19 cellular contexts compared by ENCODE assay signal in the genomic region with DNA sequence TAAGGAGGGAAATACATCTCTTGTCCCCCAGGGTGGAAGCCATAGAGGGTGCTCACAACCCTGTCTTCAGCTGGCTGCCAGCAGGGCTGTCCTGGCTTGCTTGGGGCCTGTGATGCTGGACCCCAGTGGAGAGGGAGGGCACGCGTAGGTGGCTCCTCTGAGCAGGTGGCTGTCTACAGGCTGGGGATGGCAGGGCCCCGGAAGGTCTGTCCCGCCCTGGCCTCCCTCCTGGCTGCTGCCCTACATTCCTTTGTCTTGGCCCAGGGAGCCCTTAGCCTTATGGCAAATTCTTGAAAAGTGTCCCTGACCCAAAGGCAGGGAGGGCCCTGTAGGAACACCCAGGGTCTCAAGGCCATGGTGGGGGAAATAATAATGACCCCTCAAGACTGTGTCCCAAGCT.
A peak's percentile ranks its signal among the peaks of the same experiment; 100 is the strongest.
DNase-seq lines count a peak whose midpoint lies in the region; ATAC-seq and TF ChIP-seq lines count a peak whose summit lies in the region.
"Had no signal": no experiment of that assay in that cellular context is flagged by ENCODE, and none has a peak within 500 bp of the region (broad histone marks: within the 10 kb centered on the region; RNA-seq: fewer than 3 reads in every experiment).

No MANE protein-coding gene starts in this region.

- no peak overlapping the region for H3K4me3 Mint-ChIP-seq in WTC11
- H3K4me3 Mint-ChIP-seq: B cell; CD4-positive, CD25-positive, alpha-beta regulatory T cell; CD8-positive, alpha-beta T cell; H9; HFFc6 had no signal

- no peaks in the 10 kb centered on the region for H3K27me3 ChIP-seq in gastrocnemius medialis
- H3K27me3 ChIP-seq in effector memory CD4-positive, alpha-beta T cell (replicated peaks; ENCODE audit: control insufficient read depth, insufficient read depth, low read length, poor library complexity, severe bottlenecking) = no peaks in the 10 kb centered on the region
- H3K27me3 ChIP-seq: BLaER1 had no signal

- H3K9me3 ChIP-seq in gastrocnemius medialis = no peaks in the 10 kb centered on the region
- H3K9me3 ChIP-seq in effector memory CD4-positive, alpha-beta T cell (ENCODE audit: control insufficient read depth, low read length) = no peaks in the 10 kb centered on the region
- H3K9me3 ChIP-seq: Caco-2 had no signal

- H3K27me3 Mint-ChIP-seq in WTC11 (ENCODE audit: low read depth) = no peaks in the 10 kb centered on the region
- H3K27me3 Mint-ChIP-seq: B cell; CD4-positive, CD25-positive, alpha-beta regulatory T cell had no signal

- H3K36me3 Mint-ChIP-seq in WTC11 = no peaks in the 10 kb centered on the region
- H3K36me3 Mint-ChIP-seq: CD4-positive, CD25-positive, alpha-beta regulatory T cell; CD8-positive, alpha-beta T cell had no signal

- intact Hi-C loops in Right ventricle myocardium superior (cut with DNase I) (no loop called here), left cardiac atrium (cut with DNase I) (no loop called here), gastrocnemius medialis (cut with DNase I; ENCODE audit: low total_unique reads) (no loop called here)

- DNase-seq in Right ventricle myocardium superior = no peak
- DNase-seq in left cardiac atrium = no peak
- no peak for DNase-seq in WTC11 (ENCODE audit: low spot score)
- peak in 1 of 2 donors; percentile 55 for DNase-seq in gastrocnemius medialis
- no peak for DNase-seq in effector memory CD4-positive, alpha-beta T cell
- DNase-seq in activated CD4-positive, CD25-positive, alpha-beta regulatory T cell treated with anti-CD3 and anti-CD28 coated beads, Interleukin-2, amount 50 U/mL, for 72 hours = no peak
- DNase-seq: Caco-2; CD4-positive, CD25-positive, alpha-beta regulatory T cell; CD8-positive, alpha-beta T cell; DMS153; DND-41; GM23248; H9; HFFc6 had no signal

- H3K4me3 ChIP-seq in gastrocnemius medialis = no peak overlapping the region
- H3K4me3 ChIP-seq in effector memory CD4-positive, alpha-beta T cell (ENCODE audit: insufficient read depth, low read depth, low read length, poor library complexity, severe bottlenecking) = no peak overlapping the region
- H3K4me3 ChIP-seq: BLaER1, GM23248 had no signal

- POLR2A ChIA-PET in WTC11 (lab: Charles Lee) = no interaction called here

- H3K4me1 Mint-ChIP-seq in WTC11 = no peaks in the 10 kb centered on the region
- H3K4me1 Mint-ChIP-seq: B cell; CD4-positive, CD25-positive, alpha-beta regulatory T cell had no signal

- H3K9me3 Mint-ChIP-seq in WTC11 = peaks cover 11% of the 10 kb centered on the region
- H3K9me3 Mint-ChIP-seq: CD4-positive, CD25-positive, alpha-beta regulatory T cell; CD8-positive, alpha-beta T cell; HFFc6 had no signal

- H3K36me3 ChIP-seq in gastrocnemius medialis = no peaks in the 10 kb centered on the region
- H3K36me3 ChIP-seq in effector memory CD4-positive, alpha-beta T cell (ENCODE audit: control insufficient read depth, insufficient read depth, low read length) = no peaks in the 10 kb centered on the region
- H3K36me3 ChIP-seq: BLaER1 had no signal

- no peak for TF ChIP-seq CTCF in WTC11 (IDR thresholded peaks at IDR 0.05)
- no peak for TF ChIP-seq CTCF in gastrocnemius medialis (IDR thresholded peaks at IDR 0.05 in 4 of 5, conservative IDR thresholded peaks at IDR 0.05 in 1 of 5)

- no peak for TF ChIP-seq POLR2A in gastrocnemius medialis (IDR thresholded peaks at IDR 0.05)

- H3K27ac ChIP-seq in gastrocnemius medialis = peak overlapping the region; percentile 62 to 83 (median 77)
- no peak overlapping the region for H3K27ac ChIP-seq in effector memory CD4-positive, alpha-beta T cell (ENCODE audit: insufficient read depth, low read length, poor library complexity, severe bottlenecking)
- H3K27ac ChIP-seq: 22Rv1, BLaER1, C4-2B, GM23248 had no signal

- no peak overlapping the region for H3K27ac Mint-ChIP-seq in WTC11
- H3K27ac Mint-ChIP-seq: B cell; CD4-positive, CD25-positive, alpha-beta regulatory T cell; CD8-positive, alpha-beta T cell; HFFc6 had no signal

- ATAC-seq in Right ventricle myocardium superior (ENCODE audit: poor library complexity) (peak; percentile 53), left cardiac atrium (no peak), WTC11 (peak; percentile 36), gastrocnemius medialis (no peak)
- ATAC-seq: CD8-positive, alpha-beta T cell; HCT116 had no signal

- CTCF ChIA-PET in WTC11 (lab: Charles Lee) = interaction anchor here (0.7 to 2.0 kb wide), 3 partner anchors 28 to 147 kb away, joined by 3 to 8 read pairs (median 6); no protein-coding TSS in a partner anchor

- peaks cover 24 to 36% of the 10 kb centered on the region in 2 donors for H3K4me1 ChIP-seq in gastrocnemius medialis
- no peaks in the 10 kb centered on the region for H3K4me1 ChIP-seq in effector memory CD4-positive, alpha-beta T cell (ENCODE audit: control insufficient read depth, insufficient read depth, low read length, poor library complexity, severe bottlenecking)

- in situ Hi-C loops in gastrocnemius medialis (cut with MboI; ENCODE audit: low sequenced_read_pairs in 4 of 4) = no loop called here

TF ChIP-seq in WTC11, 78 proteins besides CTCF, POLR2A, EP300 and RAD21 (continues in another document):
- TF ChIP-seq ATF1 (CRISPR knock-in tag; IDR thresholded peaks at IDR 0.05) = no peak
- no peak for TF ChIP-seq SMAD3 (CRISPR knock-in tag; IDR thresholded peaks at IDR 0.05; ENCODE audit: borderline replicate concordance)
- no peak for TF ChIP-seq FOXP1 (CRISPR knock-in tag; IDR thresholded peaks at IDR 0.05; ENCODE audit: borderline replicate concordance)
- TF ChIP-seq, protein P1, sequence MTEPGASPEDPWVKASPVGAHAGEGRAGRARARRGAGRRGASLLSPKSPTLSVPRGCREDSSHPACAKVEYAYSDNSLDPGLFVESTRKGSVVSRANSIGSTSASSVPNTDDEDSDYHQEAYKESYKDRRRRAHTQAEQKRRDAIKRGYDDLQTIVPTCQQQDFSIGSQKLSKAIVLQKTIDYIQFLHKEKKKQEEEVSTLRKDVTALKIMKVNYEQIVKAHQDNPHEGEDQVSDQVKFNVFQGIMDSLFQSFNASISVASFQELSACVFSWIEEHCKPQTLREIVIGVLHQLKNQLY (CRISPR knock-in tag; IDR thresholded peaks at IDR 0.05) = no peak
- no peak for TF ChIP-seq NR1H2 (CRISPR knock-in tag; IDR thresholded peaks at IDR 0.05)
- TF ChIP-seq, protein P2, sequence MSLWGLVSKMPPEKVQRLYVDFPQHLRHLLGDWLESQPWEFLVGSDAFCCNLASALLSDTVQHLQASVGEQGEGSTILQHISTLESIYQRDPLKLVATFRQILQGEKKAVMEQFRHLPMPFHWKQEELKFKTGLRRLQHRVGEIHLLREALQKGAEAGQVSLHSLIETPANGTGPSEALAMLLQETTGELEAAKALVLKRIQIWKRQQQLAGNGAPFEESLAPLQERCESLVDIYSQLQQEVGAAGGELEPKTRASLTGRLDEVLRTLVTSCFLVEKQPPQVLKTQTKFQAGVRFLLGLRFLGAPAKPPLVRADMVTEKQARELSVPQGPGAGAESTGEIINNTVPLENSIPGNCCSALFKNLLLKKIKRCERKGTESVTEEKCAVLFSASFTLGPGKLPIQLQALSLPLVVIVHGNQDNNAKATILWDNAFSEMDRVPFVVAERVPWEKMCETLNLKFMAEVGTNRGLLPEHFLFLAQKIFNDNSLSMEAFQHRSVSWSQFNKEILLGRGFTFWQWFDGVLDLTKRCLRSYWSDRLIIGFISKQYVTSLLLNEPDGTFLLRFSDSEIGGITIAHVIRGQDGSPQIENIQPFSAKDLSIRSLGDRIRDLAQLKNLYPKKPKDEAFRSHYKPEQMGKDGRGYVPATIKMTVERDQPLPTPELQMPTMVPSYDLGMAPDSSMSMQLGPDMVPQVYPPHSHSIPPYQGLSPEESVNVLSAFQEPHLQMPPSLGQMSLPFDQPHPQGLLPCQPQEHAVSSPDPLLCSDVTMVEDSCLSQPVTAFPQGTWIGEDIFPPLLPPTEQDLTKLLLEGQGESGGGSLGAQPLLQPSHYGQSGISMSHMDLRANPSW (CRISPR knock-in tag; conservative IDR thresholded peaks at IDR 0.05; ENCODE audit: low read depth) = no peak
- no peak for TF ChIP-seq TCF7 (CRISPR knock-in tag; IDR thresholded peaks at IDR 0.05; ENCODE audit: low read depth)
- no peak for TF ChIP-seq ZNF121 (CRISPR knock-in tag; IDR thresholded peaks at IDR 0.05)
- TF ChIP-seq, protein P3, sequence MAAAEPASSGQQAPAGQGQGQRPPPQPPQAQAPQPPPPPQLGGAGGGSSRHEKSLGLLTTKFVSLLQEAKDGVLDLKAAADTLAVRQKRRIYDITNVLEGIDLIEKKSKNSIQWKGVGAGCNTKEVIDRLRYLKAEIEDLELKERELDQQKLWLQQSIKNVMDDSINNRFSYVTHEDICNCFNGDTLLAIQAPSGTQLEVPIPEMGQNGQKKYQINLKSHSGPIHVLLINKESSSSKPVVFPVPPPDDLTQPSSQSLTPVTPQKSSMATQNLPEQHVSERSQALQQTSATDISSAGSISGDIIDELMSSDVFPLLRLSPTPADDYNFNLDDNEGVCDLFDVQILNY (CRISPR knock-in tag; IDR thresholded peaks at IDR 0.05) = no peak
- no peak for TF ChIP-seq NFYB (CRISPR knock-in tag; conservative IDR thresholded peaks at IDR 0.05; ENCODE audit: low read depth)
- no peak for TF ChIP-seq MYBL2 (CRISPR knock-in tag; IDR thresholded peaks at IDR 0.05)
- TF ChIP-seq EMX1 (CRISPR knock-in tag; IDR thresholded peaks at IDR 0.05) = no peak
- TF ChIP-seq, protein P4, sequence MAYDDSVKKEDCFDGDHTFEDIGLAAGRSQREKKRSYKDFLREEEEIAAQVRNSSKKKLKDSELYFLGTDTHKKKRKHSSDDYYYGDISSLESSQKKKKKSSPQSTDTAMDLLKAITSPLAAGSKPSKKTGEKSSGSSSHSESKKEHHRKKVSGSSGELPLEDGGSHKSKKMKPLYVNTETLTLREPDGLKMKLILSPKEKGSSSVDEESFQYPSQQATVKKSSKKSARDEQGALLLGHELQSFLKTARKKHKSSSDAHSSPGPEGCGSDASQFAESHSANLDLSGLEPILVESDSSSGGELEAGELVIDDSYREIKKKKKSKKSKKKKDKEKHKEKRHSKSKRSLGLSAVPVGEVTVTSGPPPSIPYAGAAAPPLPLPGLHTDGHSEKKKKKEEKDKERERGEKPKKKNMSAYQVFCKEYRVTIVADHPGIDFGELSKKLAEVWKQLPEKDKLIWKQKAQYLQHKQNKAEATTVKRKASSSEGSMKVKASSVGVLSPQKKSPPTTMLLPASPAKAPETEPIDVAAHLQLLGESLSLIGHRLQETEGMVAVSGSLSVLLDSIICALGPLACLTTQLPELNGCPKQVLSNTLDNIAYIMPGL (CRISPR knock-in tag; IDR thresholded peaks at IDR 0.05) = no peak
- TF ChIP-seq JUN (CRISPR knock-in tag; IDR thresholded peaks at IDR 0.05) = no peak
- TF ChIP-seq TEAD1 (CRISPR knock-in tag; IDR thresholded peaks at IDR 0.05) = no peak

Comparison
In these comparisons a context has a peak if more than half of its experiments do, and no peak if none do; other contexts are left out.
1. ATAC-seq: peak in Right ventricle myocardium superior (single experiment) and WTC11 (single experiment); none in left cardiac atrium (0 of 2) and gastrocnemius medialis (0 of 2).